In the genomic region with DNA sequence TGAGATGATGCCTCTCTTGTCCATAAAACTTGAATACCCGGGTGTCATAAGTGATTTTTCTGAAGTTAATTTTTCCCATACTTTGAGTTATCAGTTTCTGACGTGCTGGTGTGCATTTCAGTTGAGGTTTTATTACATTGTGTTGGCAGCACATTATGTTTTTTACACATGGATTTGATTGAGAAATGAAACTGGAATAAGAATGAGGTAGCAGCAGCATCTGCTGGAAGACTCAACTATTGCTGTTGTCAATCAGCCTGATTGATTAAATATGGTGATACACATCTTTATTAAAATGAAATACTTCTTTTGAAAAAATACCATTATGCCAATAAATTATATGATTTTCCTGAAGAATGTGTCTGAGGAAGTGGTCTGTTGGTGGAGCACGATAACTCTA, we compare ENCODE assay signal across 17 cellular contexts.
DNase-seq lines count a peak whose midpoint lies in the region; ATAC-seq and TF ChIP-seq lines count a peak whose summit lies in the region.
"Had no signal": no experiment of that assay in that cellular context is flagged by ENCODE, and none has a peak within 500 bp of the region (broad histone marks: within the 10 kb centered on the region; RNA-seq: fewer than 3 reads in every experiment).

No MANE protein-coding gene starts in this region.

- H3K4me3 ChIP-seq in GM06990 (replicated peaks; ENCODE audit: low read depth, low read length) (no peak overlapping the region), LNCaP clone FGC (ENCODE audit: low read depth, low read length) (no peak overlapping the region), esophagus muscularis mucosa (no peak overlapping the region), osteoblast (ENCODE audit: insufficient read depth, low read length) (no peak overlapping the region)
- H3K4me3 ChIP-seq: pancreas, spleen had no signal

- H4K20me1 ChIP-seq in osteoblast (ENCODE audit: insufficient read depth, low read length): no peaks in the 10 kb centered on the region

- no peak overlapping the region for H3K27ac ChIP-seq in esophagus muscularis mucosa (replicated peaks in 1 of 4)
- no peak overlapping the region for H3K27ac ChIP-seq in osteoblast (ENCODE audit: low read depth, low read length)
- H3K27ac ChIP-seq: pancreas, spleen had no signal

- H3K27me3 ChIP-seq in GM06990 (replicated peaks; ENCODE audit: control insufficient read depth, insufficient read depth, low read length) (no peaks in the 10 kb centered on the region), esophagus muscularis mucosa (no peaks in the 10 kb centered on the region), osteoblast (ENCODE audit: insufficient read depth, low read length) (peaks cover 3% of the 10 kb centered on the region)
- H3K27me3 ChIP-seq: pancreas had no signal

- no peaks in the 10 kb centered on the region for H3K4me1 ChIP-seq in esophagus muscularis mucosa
- no peaks in the 10 kb centered on the region for H3K4me1 ChIP-seq in osteoblast (ENCODE audit: insufficient read depth, low read length)
- H3K4me1 ChIP-seq: pancreas, spleen had no signal

- 68% methylated on average over 3 of the region's 3 CpGs for WGBS in esophagus muscularis mucosa

- H3K36me3 ChIP-seq in GM06990 (ENCODE audit: control insufficient read depth, insufficient read depth, low read length) (no peaks in the 10 kb centered on the region), esophagus muscularis mucosa (no peaks in the 10 kb centered on the region), osteoblast (ENCODE audit: insufficient read depth, low read length) (no peaks in the 10 kb centered on the region)
- H3K36me3 ChIP-seq: pancreas, spleen had no signal

- intact Hi-C loops in esophagus muscularis mucosa (cut with DNase I): no loop called here

- H2AFZ ChIP-seq in osteoblast (ENCODE audit: low read length): no peak overlapping the region

- no peak for ATAC-seq in GM19035 (IDR thresholded peaks at IDR 0.05; ENCODE audit: unreplicated experiment)
- ATAC-seq: pancreas had no signal

- H3K9me3 ChIP-seq in esophagus muscularis mucosa (no peaks in the 10 kb centered on the region), osteoblast (ENCODE audit: low read depth, low read length) (no peaks in the 10 kb centered on the region)
- H3K9me3 ChIP-seq: pancreas, spleen had no signal

- no peaks in the 10 kb centered on the region for H3K79me2 ChIP-seq in osteoblast (ENCODE audit: insufficient read depth, low read length)

- DNase-seq in GM06990 (ENCODE audit: extremely low read depth, insufficient read length) (no peak), LNCaP clone FGC (ENCODE audit: low read depth) (peak; percentile 51), esophagus muscularis mucosa (ENCODE audit: extremely low spot score) (peak; percentile 10), osteoblast (ENCODE audit: insufficient read length, low spot score, missing footprints) (no peak), NK-92 (lab: John Stamatoyannopoulos, UW; ENCODE audit: unreplicated experiment) (no peak), NCI-H2029 treated with DMSO at 0.1 percent for 48 hours (lab: John Stamatoyannopoulos, UW) (no peak), NCI-H187 treated with DMSO at 0.1 percent for 48 hours (lab: John Stamatoyannopoulos, UW) (no peak)
- DNase-seq: activated CD8-positive, alpha-beta memory T cell treated with anti-CD3 and anti-CD28 coated beads, Interleukin-2, amount 50 U/mL, for 48 hours; CD4-positive, CD25-positive, alpha-beta regulatory T cell; effector CD8-positive, alpha-beta T cell; islet precursor cell; NCI-H2107; NCI-H82; pancreas; Right ventricle myocardium superior; spleen had no signal

- no peak overlapping the region for H3K4me2 ChIP-seq in osteoblast (ENCODE audit: insufficient read depth, low read length)

- TF ChIP-seq CTCF in GM06990 (IDR thresholded peaks at IDR 0.05; ENCODE audit: insufficient read depth, low read length, poor library complexity, severe bottlenecking) (peak; percentile 15), LNCaP clone FGC (IDR thresholded peaks at IDR 0.05; ENCODE audit: control insufficient read depth, extremely low read depth, insufficient read depth) (peak; percentile 63), esophagus muscularis mucosa (IDR thresholded peaks at IDR 0.05) (no peak), osteoblast (IDR thresholded peaks at IDR 0.05; ENCODE audit: extremely low read depth, low read depth, low read length) (peak; percentile 59)

- no peak for TF ChIP-seq EP300 in esophagus muscularis mucosa (IDR thresholded peaks at IDR 0.05)

- no peak for TF ChIP-seq POLR2A in esophagus muscularis mucosa (IDR thresholded peaks at IDR 0.05; ENCODE audit: low read depth)

Comparison
In these comparisons a context has a peak if more than half of its experiments do, and no peak if none do; other contexts are left out.
1. DNase-seq: peak in LNCaP clone FGC (single experiment) and esophagus muscularis mucosa (single experiment); none in GM06990 (single experiment), osteoblast (single experiment), NK-92 (single experiment), NCI-H2029 treated with DMSO at 0.1 percent for 48 hours (single experiment) and NCI-H187 treated with DMSO at 0.1 percent for 48 hours (single experiment).
2. CTCF ChIP-seq: peak in GM06990 (single experiment), LNCaP clone FGC (single experiment) and osteoblast (single experiment); none in esophagus muscularis mucosa (0 of 3).